Comparison of ENCODE assay signal across 8 cellular contexts in genomic region chr16:14070877-14071575, GRCh38. TPM values are rescaled to one million over a fixed set of nuclear protein-coding genes. Genes with fewer than 3 reads are reported as not detected.
DNase-seq lines count a peak whose midpoint lies in the region; ATAC-seq and TF ChIP-seq lines count a peak whose summit lies in the region.

MRTFB (plus strand) TSS chr16:14071319; CDS start chr16:14140607, 69,288 bp downstream.

- H3K36me3 Mint-ChIP-seq in type B pancreatic cell, result peaks cover 3% of the 10 kb centered on the region

- WGBS in adipose tissue, 3 donors, result 0 to 1% (median 1%) methylated on average over 26 to 86 of the region's 86 CpGs
- WGBS in heart right ventricle, 2 donors, result 2% methylated on average over 43 to 80 of the region's 86 CpGs

- H3K4me1 ChIP-seq in heart right ventricle, result peaks cover 0 to 37% (median 19%) of the 10 kb centered on the region in 9 donors

- H3K4me1 Mint-ChIP-seq in type B pancreatic cell (ENCODE audit: unreplicated experiment), result peaks cover 28% of the 10 kb centered on the region

- no peaks in the 10 kb centered on the region; the same call in 1 of the 2 replicates for H3K36me3 ChIP-seq in H7 (replicated peaks; ENCODE audit: control insufficient read depth, insufficient read depth, low read length)
- no peaks in the 10 kb centered on the region; the same call in 1 of the 2 replicates for H3K36me3 ChIP-seq in MG63
- H3K36me3 ChIP-seq in heart right ventricle, result peaks cover 0 to 7% (median 0%) of the 10 kb centered on the region in 9 donors

- ATAC-seq in heart right ventricle, result peak; percentile 80 to 95 (median 92)

- DNase-seq in GM03348 (ENCODE audit: low spot score) (peak; percentile 93), H7 (peak; percentile 94), MG63 (peak; percentile 80), T follicular helper cell (ENCODE audit: low read depth) (peak; percentile 70), heart right ventricle (peak; percentile 77 to 87), posterior vena cava (ENCODE audit: low spot score) (peak; percentile 92), type B pancreatic cell (ENCODE audit: extremely low spot score, unreplicated experiment) (peak; percentile 92)

- H3K4me3 ChIP-seq in H7 (ENCODE audit: insufficient read depth, low read depth, low read length), result peak within 1 kb of the TSS; percentile 74
- peak within 1 kb of the TSS; percentile 88 for H3K4me3 ChIP-seq in MG63
- peak within 1 kb of the TSS; percentile 73 to 99 (median 92) for H3K4me3 ChIP-seq in heart right ventricle

- H3K9me3 Mint-ChIP-seq in type B pancreatic cell, result no peaks in the 10 kb centered on the region

- intact Hi-C loops in heart right ventricle (cut with DNase I) (loop anchor here in 7 of 10 donors (5.0 to 10.0 kb wide), 8 partner anchors 66 to 149 kb away; partner anchors contain the start of gene ERCC4 (in 4 of the 7)), posterior vena cava (cut with DNase I) (no loop called here)

- H3K9me3 ChIP-seq in MG63 (no peaks in the 10 kb centered on the region), heart right ventricle (no peaks in the 10 kb centered on the region)

- no peak for TF ChIP-seq CTCF in heart right ventricle (IDR thresholded peaks at IDR 0.05)
- no peak for TF ChIP-seq CTCF in type B pancreatic cell (conservative IDR thresholded peaks at IDR 0.05)

- H3K27me3 Mint-ChIP-seq in type B pancreatic cell, result no peaks in the 10 kb centered on the region

- H3K27me3 ChIP-seq in H7 (ENCODE audit: control insufficient read depth, insufficient read depth, low read length), result no peaks in the 10 kb centered on the region
- H3K27me3 ChIP-seq in MG63, result no peaks in the 10 kb centered on the region
- no peaks in the 10 kb centered on the region for H3K27me3 ChIP-seq in heart right ventricle

- H3K27ac ChIP-seq in adipose tissue (ENCODE audit: low read depth, low read length), result no peak within 1 kb of the TSS
- H3K27ac ChIP-seq in heart right ventricle, result peak within 1 kb of the TSS; percentile 53 to 94 (median 86)

- H3K27ac Mint-ChIP-seq in type B pancreatic cell, result peak within 1 kb of the TSS; percentile 89

- peak within 1 kb of the TSS; percentile 95 for H3K4me3 Mint-ChIP-seq in type B pancreatic cell

RNA-seq across cellular contexts. Expression of gene MRTFB, which starts in this region (rescaled TPM):
- 4.5 and 5.7 TPM in 2 replicates for total RNA-seq in H7 (2014; rRNA removed; shearing (Covaris generic))
- total RNA-seq in MG63 (2014; rRNA removed; shearing (Covaris generic); ENCODE audit: low replicate concordance), result 1.3 TPM in 2 replicates
- polyA plus RNA-seq in adipose tissue, result 10 to 100 TPM in 2 of 3 donors, 1 to 10 TPM in 1; 6.4 to 14.0 (median 10.6) TPM
- 10 to 100 TPM; 20.9 to 41.8 (median 33.0) TPM for total RNA-seq in heart right ventricle
- polyA plus RNA-seq in heart right ventricle, result 10 to 100 TPM in 1 of 2 donors, 1 to 10 TPM in 1; 4.1 to 10.5 TPM
- total RNA-seq in posterior vena cava, result 10 to 100 TPM; 41.0 to 42.0 TPM
- total RNA-seq in type B pancreatic cell (ENCODE audit: low replicate concordance), result 43.2 and 61.0 TPM in 2 replicates

Comparison
In these comparisons a context has a peak if more than half of its experiments do, and no peak if none do; other contexts are left out.
1. intact Hi-C loops: an anchor here in heart right ventricle (5.0 to 10.0 kb wide); none called in posterior vena cava.